ENCODE assay signal across 2 cellular contexts in the genomic region with DNA sequence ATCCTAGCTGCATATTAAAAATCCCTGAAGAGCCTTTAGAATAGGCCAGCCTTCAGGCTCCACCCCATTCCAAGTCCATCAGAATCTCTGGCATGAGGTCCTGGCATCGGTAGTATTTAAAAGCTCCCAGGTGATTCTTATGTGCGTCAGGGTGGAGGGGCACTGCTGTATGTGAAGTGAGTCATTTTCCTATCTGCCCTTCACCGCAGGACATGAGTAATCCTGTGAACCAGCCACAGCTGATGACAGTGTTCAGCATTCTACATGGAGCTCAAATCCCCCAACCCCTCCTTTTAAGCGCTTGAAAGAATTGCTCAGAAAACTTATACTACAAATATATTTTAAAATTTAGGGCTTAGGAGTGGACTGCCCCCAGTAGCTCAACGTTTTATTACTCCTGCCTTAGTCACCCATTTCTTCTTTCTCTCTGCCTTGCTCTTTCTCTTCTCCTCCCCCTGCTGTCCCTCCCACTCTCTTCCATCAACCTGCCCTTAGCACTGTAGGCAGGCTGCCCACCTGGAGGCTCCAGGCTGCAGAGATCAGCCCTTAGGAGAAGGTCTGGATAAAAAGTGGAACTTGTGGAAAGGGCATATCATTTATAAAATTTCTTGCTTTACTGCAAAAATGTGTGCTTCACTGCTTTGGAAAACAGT.
TF ChIP-seq lines count a peak whose summit lies in the region.

No MANE protein-coding gene starts in this region.

TF ChIP-seq in GM23338, 12 proteins besides CTCF, POLR2A, EP300 and RAD21 (continued from another document and continues in another):
- TF ChIP-seq, protein P1, sequence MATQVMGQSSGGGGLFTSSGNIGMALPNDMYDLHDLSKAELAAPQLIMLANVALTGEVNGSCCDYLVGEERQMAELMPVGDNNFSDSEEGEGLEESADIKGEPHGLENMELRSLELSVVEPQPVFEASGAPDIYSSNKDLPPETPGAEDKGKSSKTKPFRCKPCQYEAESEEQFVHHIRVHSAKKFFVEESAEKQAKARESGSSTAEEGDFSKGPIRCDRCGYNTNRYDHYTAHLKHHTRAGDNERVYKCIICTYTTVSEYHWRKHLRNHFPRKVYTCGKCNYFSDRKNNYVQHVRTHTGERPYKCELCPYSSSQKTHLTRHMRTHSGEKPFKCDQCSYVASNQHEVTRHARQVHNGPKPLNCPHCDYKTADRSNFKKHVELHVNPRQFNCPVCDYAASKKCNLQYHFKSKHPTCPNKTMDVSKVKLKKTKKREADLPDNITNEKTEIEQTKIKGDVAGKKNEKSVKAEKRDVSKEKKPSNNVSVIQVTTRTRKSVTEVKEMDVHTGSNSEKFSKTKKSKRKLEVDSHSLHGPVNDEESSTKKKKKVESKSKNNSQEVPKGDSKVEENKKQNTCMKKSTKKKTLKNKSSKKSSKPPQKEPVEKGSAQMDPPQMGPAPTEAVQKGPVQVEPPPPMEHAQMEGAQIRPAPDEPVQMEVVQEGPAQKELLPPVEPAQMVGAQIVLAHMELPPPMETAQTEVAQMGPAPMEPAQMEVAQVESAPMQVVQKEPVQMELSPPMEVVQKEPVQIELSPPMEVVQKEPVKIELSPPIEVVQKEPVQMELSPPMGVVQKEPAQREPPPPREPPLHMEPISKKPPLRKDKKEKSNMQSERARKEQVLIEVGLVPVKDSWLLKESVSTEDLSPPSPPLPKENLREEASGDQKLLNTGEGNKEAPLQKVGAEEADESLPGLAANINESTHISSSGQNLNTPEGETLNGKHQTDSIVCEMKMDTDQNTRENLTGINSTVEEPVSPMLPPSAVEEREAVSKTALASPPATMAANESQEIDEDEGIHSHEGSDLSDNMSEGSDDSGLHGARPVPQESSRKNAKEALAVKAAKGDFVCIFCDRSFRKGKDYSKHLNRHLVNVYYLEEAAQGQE (IDR thresholded peaks at IDR 0.05; ENCODE audit: unreplicated experiment), result no peak
- TF ChIP-seq ZNF331 (CRISPR knock-in tag; IDR thresholded peaks at IDR 0.05; ENCODE audit: low read depth) (no peak), NANOG (IDR thresholded peaks at IDR 0.05; ENCODE audit: borderline replicate concordance) (no peak), CREB1 (CRISPR knock-in tag; IDR thresholded peaks at IDR 0.05; ENCODE audit: low read depth) (no peak), EZH2phosphoT487 (IDR thresholded peaks at IDR 0.05; ENCODE audit: unreplicated experiment) (no peak), POLR2AphosphoS5 (IDR thresholded peaks at IDR 0.05; ENCODE audit: low read depth) (no peak)
- TF ChIP-seq, protein P2, sequence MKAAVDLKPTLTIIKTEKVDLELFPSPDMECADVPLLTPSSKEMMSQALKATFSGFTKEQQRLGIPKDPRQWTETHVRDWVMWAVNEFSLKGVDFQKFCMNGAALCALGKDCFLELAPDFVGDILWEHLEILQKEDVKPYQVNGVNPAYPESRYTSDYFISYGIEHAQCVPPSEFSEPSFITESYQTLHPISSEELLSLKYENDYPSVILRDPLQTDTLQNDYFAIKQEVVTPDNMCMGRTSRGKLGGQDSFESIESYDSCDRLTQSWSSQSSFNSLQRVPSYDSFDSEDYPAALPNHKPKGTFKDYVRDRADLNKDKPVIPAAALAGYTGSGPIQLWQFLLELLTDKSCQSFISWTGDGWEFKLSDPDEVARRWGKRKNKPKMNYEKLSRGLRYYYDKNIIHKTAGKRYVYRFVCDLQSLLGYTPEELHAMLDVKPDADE (IDR thresholded peaks at IDR 0.05), result no peak
- TF ChIP-seq, protein P3, sequence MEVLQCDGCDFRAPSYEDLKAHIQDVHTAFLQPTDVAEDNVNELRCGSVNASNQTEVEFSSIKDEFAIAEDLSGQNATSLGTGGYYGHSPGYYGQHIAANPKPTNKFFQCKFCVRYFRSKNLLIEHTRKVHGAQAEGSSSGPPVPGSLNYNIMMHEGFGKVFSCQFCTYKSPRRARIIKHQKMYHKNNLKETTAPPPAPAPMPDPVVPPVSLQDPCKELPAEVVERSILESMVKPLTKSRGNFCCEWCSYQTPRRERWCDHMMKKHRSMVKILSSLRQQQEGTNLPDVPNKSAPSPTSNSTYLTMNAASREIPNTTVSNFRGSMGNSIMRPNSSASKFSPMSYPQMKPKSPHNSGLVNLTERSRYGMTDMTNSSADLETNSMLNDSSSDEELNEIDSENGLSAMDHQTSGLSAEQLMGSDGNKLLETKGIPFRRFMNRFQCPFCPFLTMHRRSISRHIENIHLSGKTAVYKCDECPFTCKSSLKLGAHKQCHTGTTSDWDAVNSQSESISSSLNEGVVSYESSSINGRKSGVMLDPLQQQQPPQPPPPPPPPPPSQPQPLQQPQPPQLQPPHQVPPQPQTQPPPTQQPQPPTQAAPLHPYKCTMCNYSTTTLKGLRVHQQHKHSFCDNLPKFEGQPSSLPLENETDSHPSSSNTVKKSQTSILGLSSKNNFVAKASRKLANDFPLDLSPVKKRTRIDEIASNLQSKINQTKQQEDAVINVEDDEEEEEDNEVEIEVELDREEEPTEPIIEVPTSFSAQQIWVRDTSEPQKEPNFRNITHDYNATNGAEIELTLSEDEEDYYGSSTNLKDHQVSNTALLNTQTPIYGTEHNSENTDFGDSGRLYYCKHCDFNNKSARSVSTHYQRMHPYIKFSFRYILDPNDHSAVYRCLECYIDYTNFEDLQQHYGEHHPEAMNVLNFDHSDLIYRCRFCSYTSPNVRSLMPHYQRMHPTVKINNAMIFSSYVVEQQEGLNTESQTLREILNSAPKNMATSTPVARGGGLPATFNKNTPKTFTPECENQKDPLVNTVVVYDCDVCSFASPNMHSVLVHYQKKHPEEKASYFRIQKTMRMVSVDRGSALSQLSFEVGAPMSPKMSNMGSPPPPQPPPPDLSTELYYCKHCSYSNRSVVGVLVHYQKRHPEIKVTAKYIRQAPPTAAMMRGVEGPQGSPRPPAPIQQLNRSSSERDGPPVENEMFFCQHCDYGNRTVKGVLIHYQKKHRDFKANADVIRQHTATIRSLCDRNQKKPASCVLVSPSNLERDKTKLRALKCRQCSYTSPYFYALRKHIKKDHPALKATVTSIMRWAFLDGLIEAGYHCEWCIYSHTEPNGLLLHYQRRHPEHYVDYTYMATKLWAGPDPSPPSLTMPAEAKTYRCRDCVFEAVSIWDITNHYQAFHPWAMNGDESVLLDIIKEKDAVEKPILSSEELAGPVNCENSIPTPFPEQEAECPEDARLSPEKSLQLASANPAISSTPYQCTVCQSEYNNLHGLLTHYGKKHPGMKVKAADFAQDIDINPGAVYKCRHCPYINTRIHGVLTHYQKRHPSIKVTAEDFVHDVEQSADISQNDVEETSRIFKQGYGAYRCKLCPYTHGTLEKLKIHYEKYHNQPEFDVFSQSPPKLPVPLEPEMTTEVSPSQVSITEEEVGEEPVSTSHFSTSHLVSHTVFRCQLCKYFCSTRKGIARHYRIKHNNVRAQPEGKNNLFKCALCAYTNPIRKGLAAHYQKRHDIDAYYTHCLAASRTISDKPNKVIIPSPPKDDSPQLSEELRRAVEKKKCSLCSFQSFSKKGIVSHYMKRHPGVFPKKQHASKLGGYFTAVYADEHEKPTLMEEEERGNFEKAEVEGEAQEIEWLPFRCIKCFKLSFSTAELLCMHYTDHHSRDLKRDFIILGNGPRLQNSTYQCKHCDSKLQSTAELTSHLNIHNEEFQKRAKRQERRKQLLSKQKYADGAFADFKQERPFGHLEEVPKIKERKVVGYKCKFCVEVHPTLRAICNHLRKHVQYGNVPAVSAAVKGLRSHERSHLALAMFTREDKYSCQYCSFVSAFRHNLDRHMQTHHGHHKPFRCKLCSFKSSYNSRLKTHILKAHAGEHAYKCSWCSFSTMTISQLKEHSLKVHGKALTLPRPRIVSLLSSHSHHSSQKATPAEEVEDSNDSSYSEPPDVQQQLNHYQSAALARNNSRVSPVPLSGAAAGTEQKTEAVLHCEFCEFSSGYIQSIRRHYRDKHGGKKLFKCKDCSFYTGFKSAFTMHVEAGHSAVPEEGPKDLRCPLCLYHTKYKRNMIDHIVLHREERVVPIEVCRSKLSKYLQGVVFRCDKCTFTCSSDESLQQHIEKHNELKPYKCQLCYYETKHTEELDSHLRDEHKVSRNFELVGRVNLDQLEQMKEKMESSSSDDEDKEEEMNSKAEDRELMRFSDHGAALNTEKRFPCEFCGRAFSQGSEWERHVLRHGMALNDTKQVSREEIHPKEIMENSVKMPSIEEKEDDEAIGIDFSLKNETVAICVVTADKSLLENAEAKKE (CRISPR knock-in tag; IDR thresholded peaks at IDR 0.05), result no peak

TF ChIP-seq in IMR-90, 13 proteins besides CTCF, POLR2A, EP300 and RAD21 (continued from another document):
- TF ChIP-seq, protein P4, sequence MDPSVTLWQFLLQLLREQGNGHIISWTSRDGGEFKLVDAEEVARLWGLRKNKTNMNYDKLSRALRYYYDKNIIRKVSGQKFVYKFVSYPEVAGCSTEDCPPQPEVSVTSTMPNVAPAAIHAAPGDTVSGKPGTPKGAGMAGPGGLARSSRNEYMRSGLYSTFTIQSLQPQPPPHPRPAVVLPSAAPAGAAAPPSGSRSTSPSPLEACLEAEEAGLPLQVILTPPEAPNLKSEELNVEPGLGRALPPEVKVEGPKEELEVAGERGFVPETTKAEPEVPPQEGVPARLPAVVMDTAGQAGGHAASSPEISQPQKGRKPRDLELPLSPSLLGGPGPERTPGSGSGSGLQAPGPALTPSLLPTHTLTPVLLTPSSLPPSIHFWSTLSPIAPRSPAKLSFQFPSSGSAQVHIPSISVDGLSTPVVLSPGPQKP (IDR thresholded peaks at IDR 0.05; ENCODE audit: borderline replicate concordance, low read depth, low read length), result no peak
- TF ChIP-seq BHLHE40 (IDR thresholded peaks at IDR 0.05; ENCODE audit: low read depth, low read length), result peak; percentile 46; the same call in 1 of the 2 replicates
- TF ChIP-seq MAZ (IDR thresholded peaks at IDR 0.05; ENCODE audit: borderline replicate concordance, low read depth, low read length), result peak; percentile 71; the same call in 1 of the 2 replicates
- TF ChIP-seq CHD1 (IDR thresholded peaks at IDR 0.05; ENCODE audit: low read depth, low read length), result no peak
- TF ChIP-seq, protein P5, sequence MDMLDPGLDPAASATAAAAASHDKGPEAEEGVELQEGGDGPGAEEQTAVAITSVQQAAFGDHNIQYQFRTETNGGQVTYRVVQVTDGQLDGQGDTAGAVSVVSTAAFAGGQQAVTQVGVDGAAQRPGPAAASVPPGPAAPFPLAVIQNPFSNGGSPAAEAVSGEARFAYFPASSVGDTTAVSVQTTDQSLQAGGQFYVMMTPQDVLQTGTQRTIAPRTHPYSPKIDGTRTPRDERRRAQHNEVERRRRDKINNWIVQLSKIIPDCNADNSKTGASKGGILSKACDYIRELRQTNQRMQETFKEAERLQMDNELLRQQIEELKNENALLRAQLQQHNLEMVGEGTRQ (IDR thresholded peaks at IDR 0.05; ENCODE audit: low read depth, low read length), result no peak
